In genomic region chr4:111937368-111937767, GRCh38 we compare ENCODE assay signal across 9 cellular contexts.
DNase-seq lines count a peak whose midpoint lies in the region; ATAC-seq and TF ChIP-seq lines count a peak whose summit lies in the region.
"Had no signal": no experiment of that assay in that cellular context is flagged by ENCODE, and none has a peak within 500 bp of the region (broad histone marks: within the 10 kb centered on the region; RNA-seq: fewer than 3 reads in every experiment).

No MANE protein-coding gene starts in this region.

- no peaks in the 10 kb centered on the region for H3K36me3 ChIP-seq in GM06990 (ENCODE audit: control insufficient read depth, insufficient read depth, low read length)

- DNase-seq in GM06990 (ENCODE audit: extremely low read depth, insufficient read length) (no peak), activated B cell treated with CpG ODN at 0.5 μM for 24 hours (no peak), neural crest cell (ENCODE audit: low read depth, low spot score) (no peak)
- DNase-seq in activated CD4-positive, alpha-beta memory T cell treated with anti-CD3 and anti-CD28 coated beads, Interleukin-2, amount 10 ng/mL, durations not matched to agents 7 days and 5 days: no peak
- DNase-seq in activated CD8-positive, alpha-beta T cell treated with anti-CD3 and anti-CD28 coated beads for 36 hours: no peak
- DNase-seq: naive B cell had no signal

- H3K4me1 Mint-ChIP-seq in activated B cell treated with CpG ODN at 0.5 μM for 24 hours (no peaks in the 10 kb centered on the region), neural crest cell (peaks cover 9% of the 10 kb centered on the region)
- H3K4me1 Mint-ChIP-seq in activated CD4-positive, alpha-beta memory T cell treated with anti-CD3 and anti-CD28 coated beads, Interleukin-2, amount 10 ng/mL, durations not matched to agents 7 days and 5 days: no peaks in the 10 kb centered on the region
- no peaks in the 10 kb centered on the region for H3K4me1 Mint-ChIP-seq in activated CD8-positive, alpha-beta T cell treated with anti-CD3 and anti-CD28 coated beads for 36 hours (ENCODE audit: low read depth)
- H3K4me1 Mint-ChIP-seq: naive B cell had no signal

- CTCF ChIA-PET in activated B cell treated with CpG ODN at 0.5 μM for 24 hours (lab: Charles Lee): interaction anchor here (1.0 kb wide), 1 partner anchor 1887 kb away, joined by 3 read pairs; no protein-coding TSS in a partner anchor
- CTCF ChIA-PET in activated CD4-positive, alpha-beta memory T cell treated with anti-CD3 and anti-CD28 coated beads, Interleukin-2, amount 10 ng/mL, durations not matched to agents 7 days and 5 days (lab: Charles Lee): no interaction called here
- CTCF ChIA-PET in activated CD8-positive, alpha-beta T cell treated with anti-CD3 and anti-CD28 coated beads for 36 hours (lab: Charles Lee): no interaction called here

- POLR2A ChIA-PET in activated B cell treated with CpG ODN at 0.5 μM for 24 hours (lab: Charles Lee): interaction anchor here (0.6 kb wide), 1 partner anchor 806 kb away, joined by 7 read pairs; no protein-coding TSS in a partner anchor
- POLR2A ChIA-PET in activated CD4-positive, alpha-beta memory T cell treated with anti-CD3 and anti-CD28 coated beads, Interleukin-2, amount 10 ng/mL, durations not matched to agents 7 days and 5 days (lab: Charles Lee): no interaction called here
- POLR2A ChIA-PET in activated CD8-positive, alpha-beta T cell treated with anti-CD3 and anti-CD28 coated beads for 36 hours (lab: Charles Lee): no interaction called here

- ATAC-seq in GM21619 (IDR thresholded peaks at IDR 0.05; ENCODE audit: unreplicated experiment) (peak; percentile 90), activated B cell treated with CpG ODN at 0.5 μM for 24 hours (ENCODE audit: low read depth) (peak; percentile 40), GM21447 (IDR thresholded peaks at IDR 0.05; ENCODE audit: unreplicated experiment) (no peak)
- no peak for ATAC-seq in activated CD8-positive, alpha-beta T cell treated with anti-CD3 and anti-CD28 coated beads for 36 hours

- peak; percentile 58 for TF ChIP-seq CTCF in GM06990 (IDR thresholded peaks at IDR 0.05; ENCODE audit: insufficient read depth, low read length, poor library complexity, severe bottlenecking)
- TF ChIP-seq CTCF in LNCAP (IDR thresholded peaks at IDR 0.05): peak; percentile 50
- TF ChIP-seq CTCF in activated B cell treated with CpG ODN at 0.5 μM for 24 hours (IDR thresholded peaks at IDR 0.05): peak; percentile 21
- peak; percentile 59 for TF ChIP-seq CTCF in neural crest cell (conservative IDR thresholded peaks at IDR 0.05)
- TF ChIP-seq CTCF in activated CD8-positive, alpha-beta T cell treated with anti-CD3 and anti-CD28 coated beads for 36 hours (IDR thresholded peaks at IDR 0.05): no peak

- H3K4me3 ChIP-seq in GM06990 (replicated peaks; ENCODE audit: low read depth, low read length): no peak overlapping the region

- intact Hi-C loops in activated B cell treated with CpG ODN at 0.5 μM for 24 hours (cut with micrococcal nuclease): loop anchor here (5.0 to 10.0 kb wide), 3 partner anchors 90 to 1933 kb away; partner anchors contain the start of gene AP1AR
- intact Hi-C loops in activated CD8-positive, alpha-beta T cell treated with anti-CD3 and anti-CD28 coated beads for 36 hours (cut with micrococcal nuclease): no loop called here

- H3K9me3 Mint-ChIP-seq in activated B cell treated with CpG ODN at 0.5 μM for 24 hours: no peaks in the 10 kb centered on the region
- H3K9me3 Mint-ChIP-seq in neural crest cell: no peaks in the 10 kb centered on the region
- H3K9me3 Mint-ChIP-seq in activated CD4-positive, alpha-beta memory T cell treated with anti-CD3 and anti-CD28 coated beads, Interleukin-2, amount 10 ng/mL, durations not matched to agents 7 days and 5 days: no peaks in the 10 kb centered on the region
- H3K9me3 Mint-ChIP-seq in activated CD8-positive, alpha-beta T cell treated with anti-CD3 and anti-CD28 coated beads for 36 hours: no peaks in the 10 kb centered on the region
- H3K9me3 Mint-ChIP-seq: naive B cell had no signal

- no peak overlapping the region for H3K4me3 Mint-ChIP-seq in activated B cell treated with CpG ODN at 0.5 μM for 24 hours
- H3K4me3 Mint-ChIP-seq in neural crest cell: no peak overlapping the region
- H3K4me3 Mint-ChIP-seq in activated CD4-positive, alpha-beta memory T cell treated with anti-CD3 and anti-CD28 coated beads, Interleukin-2, amount 10 ng/mL, durations not matched to agents 7 days and 5 days: no peak overlapping the region
- no peak overlapping the region for H3K4me3 Mint-ChIP-seq in activated CD8-positive, alpha-beta T cell treated with anti-CD3 and anti-CD28 coated beads for 36 hours
- H3K4me3 Mint-ChIP-seq: naive B cell had no signal

- no peak overlapping the region for H3K27ac Mint-ChIP-seq in activated B cell treated with CpG ODN at 0.5 μM for 24 hours
- no peak overlapping the region for H3K27ac Mint-ChIP-seq in neural crest cell (ENCODE audit: unreplicated experiment)
- no peak overlapping the region for H3K27ac Mint-ChIP-seq in activated CD4-positive, alpha-beta memory T cell treated with anti-CD3 and anti-CD28 coated beads, Interleukin-2, amount 10 ng/mL, durations not matched to agents 7 days and 5 days
- no peak overlapping the region for H3K27ac Mint-ChIP-seq in activated CD8-positive, alpha-beta T cell treated with anti-CD3 and anti-CD28 coated beads for 36 hours
- H3K27ac Mint-ChIP-seq: naive B cell had no signal

- no peaks in the 10 kb centered on the region for H3K36me3 Mint-ChIP-seq in activated B cell treated with CpG ODN at 0.5 μM for 24 hours (ENCODE audit: low read depth)
- H3K36me3 Mint-ChIP-seq in neural crest cell (ENCODE audit: low read depth): no peaks in the 10 kb centered on the region
- H3K36me3 Mint-ChIP-seq in activated CD4-positive, alpha-beta memory T cell treated with anti-CD3 and anti-CD28 coated beads, Interleukin-2, amount 10 ng/mL, durations not matched to agents 7 days and 5 days (ENCODE audit: low read depth): no peaks in the 10 kb centered on the region
- H3K36me3 Mint-ChIP-seq in activated CD8-positive, alpha-beta T cell treated with anti-CD3 and anti-CD28 coated beads for 36 hours (ENCODE audit: low read depth): no peaks in the 10 kb centered on the region
- H3K36me3 Mint-ChIP-seq: naive B cell had no signal

- no peaks in the 10 kb centered on the region for H3K27me3 ChIP-seq in GM06990 (replicated peaks; ENCODE audit: control insufficient read depth, insufficient read depth, low read length)

- peaks cover 4% of the 10 kb centered on the region for H3K27me3 Mint-ChIP-seq in activated B cell treated with CpG ODN at 0.5 μM for 24 hours
- peaks cover 14% of the 10 kb centered on the region for H3K27me3 Mint-ChIP-seq in neural crest cell (ENCODE audit: low read depth)
- peaks cover 3% of the 10 kb centered on the region for H3K27me3 Mint-ChIP-seq in activated CD4-positive, alpha-beta memory T cell treated with anti-CD3 and anti-CD28 coated beads, Interleukin-2, amount 10 ng/mL, durations not matched to agents 7 days and 5 days
- H3K27me3 Mint-ChIP-seq in activated CD8-positive, alpha-beta T cell treated with anti-CD3 and anti-CD28 coated beads for 36 hours: no peaks in the 10 kb centered on the region

Comparison
In these comparisons a context has a peak if more than half of its experiments do, and no peak if none do; other contexts are left out.
1. ATAC-seq: peak in GM21619 (single experiment) and activated B cell treated with CpG ODN at 0.5 μM for 24 hours (single experiment); none in GM21447 (single experiment) and activated CD8-positive, alpha-beta T cell treated with anti-CD3 and anti-CD28 coated beads for 36 hours (single experiment).